ENCODE assay signal across 1 cellular context in genomic region chr4:82223715-82224114, GRCh38.
TF ChIP-seq lines count a peak whose summit lies in the region.

No MANE protein-coding gene starts in this region.

TF ChIP-seq in H1, 55 proteins besides CTCF, POLR2A, EP300 and RAD21 (continued from another document):
- TF ChIP-seq, protein P1, sequence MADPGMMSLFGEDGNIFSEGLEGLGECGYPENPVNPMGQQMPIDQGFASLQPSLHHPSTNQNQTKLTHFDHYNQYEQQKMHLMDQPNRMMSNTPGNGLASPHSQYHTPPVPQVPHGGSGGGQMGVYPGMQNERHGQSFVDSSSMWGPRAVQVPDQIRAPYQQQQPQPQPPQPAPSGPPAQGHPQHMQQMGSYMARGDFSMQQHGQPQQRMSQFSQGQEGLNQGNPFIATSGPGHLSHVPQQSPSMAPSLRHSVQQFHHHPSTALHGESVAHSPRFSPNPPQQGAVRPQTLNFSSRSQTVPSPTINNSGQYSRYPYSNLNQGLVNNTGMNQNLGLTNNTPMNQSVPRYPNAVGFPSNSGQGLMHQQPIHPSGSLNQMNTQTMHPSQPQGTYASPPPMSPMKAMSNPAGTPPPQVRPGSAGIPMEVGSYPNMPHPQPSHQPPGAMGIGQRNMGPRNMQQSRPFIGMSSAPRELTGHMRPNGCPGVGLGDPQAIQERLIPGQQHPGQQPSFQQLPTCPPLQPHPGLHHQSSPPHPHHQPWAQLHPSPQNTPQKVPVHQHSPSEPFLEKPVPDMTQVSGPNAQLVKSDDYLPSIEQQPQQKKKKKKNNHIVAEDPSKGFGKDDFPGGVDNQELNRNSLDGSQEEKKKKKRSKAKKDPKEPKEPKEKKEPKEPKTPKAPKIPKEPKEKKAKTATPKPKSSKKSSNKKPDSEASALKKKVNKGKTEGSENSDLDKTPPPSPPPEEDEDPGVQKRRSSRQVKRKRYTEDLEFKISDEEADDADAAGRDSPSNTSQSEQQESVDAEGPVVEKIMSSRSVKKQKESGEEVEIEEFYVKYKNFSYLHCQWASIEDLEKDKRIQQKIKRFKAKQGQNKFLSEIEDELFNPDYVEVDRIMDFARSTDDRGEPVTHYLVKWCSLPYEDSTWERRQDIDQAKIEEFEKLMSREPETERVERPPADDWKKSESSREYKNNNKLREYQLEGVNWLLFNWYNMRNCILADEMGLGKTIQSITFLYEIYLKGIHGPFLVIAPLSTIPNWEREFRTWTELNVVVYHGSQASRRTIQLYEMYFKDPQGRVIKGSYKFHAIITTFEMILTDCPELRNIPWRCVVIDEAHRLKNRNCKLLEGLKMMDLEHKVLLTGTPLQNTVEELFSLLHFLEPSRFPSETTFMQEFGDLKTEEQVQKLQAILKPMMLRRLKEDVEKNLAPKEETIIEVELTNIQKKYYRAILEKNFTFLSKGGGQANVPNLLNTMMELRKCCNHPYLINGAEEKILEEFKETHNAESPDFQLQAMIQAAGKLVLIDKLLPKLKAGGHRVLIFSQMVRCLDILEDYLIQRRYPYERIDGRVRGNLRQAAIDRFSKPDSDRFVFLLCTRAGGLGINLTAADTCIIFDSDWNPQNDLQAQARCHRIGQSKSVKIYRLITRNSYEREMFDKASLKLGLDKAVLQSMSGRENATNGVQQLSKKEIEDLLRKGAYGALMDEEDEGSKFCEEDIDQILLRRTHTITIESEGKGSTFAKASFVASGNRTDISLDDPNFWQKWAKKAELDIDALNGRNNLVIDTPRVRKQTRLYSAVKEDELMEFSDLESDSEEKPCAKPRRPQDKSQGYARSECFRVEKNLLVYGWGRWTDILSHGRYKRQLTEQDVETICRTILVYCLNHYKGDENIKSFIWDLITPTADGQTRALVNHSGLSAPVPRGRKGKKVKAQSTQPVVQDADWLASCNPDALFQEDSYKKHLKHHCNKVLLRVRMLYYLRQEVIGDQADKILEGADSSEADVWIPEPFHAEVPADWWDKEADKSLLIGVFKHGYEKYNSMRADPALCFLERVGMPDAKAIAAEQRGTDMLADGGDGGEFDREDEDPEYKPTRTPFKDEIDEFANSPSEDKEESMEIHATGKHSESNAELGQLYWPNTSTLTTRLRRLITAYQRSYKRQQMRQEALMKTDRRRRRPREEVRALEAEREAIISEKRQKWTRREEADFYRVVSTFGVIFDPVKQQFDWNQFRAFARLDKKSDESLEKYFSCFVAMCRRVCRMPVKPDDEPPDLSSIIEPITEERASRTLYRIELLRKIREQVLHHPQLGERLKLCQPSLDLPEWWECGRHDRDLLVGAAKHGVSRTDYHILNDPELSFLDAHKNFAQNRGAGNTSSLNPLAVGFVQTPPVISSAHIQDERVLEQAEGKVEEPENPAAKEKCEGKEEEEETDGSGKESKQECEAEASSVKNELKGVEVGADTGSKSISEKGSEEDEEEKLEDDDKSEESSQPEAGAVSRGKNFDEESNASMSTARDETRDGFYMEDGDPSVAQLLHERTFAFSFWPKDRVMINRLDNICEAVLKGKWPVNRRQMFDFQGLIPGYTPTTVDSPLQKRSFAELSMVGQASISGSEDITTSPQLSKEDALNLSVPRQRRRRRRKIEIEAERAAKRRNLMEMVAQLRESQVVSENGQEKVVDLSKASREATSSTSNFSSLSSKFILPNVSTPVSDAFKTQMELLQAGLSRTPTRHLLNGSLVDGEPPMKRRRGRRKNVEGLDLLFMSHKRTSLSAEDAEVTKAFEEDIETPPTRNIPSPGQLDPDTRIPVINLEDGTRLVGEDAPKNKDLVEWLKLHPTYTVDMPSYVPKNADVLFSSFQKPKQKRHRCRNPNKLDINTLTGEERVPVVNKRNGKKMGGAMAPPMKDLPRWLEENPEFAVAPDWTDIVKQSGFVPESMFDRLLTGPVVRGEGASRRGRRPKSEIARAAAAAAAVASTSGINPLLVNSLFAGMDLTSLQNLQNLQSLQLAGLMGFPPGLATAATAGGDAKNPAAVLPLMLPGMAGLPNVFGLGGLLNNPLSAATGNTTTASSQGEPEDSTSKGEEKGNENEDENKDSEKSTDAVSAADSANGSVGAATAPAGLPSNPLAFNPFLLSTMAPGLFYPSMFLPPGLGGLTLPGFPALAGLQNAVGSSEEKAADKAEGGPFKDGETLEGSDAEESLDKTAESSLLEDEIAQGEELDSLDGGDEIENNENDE (IDR thresholded peaks at IDR 0.05; ENCODE audit: insufficient replicate concordance, low read length), result no peak
